ENCODE assay signal across 29 cellular contexts in genomic region chr18:67589325-67589724, GRCh38.
"Had no signal": no experiment of that assay in that cellular context is flagged by ENCODE, and none has a peak within 500 bp of the region (broad histone marks: within the 10 kb centered on the region; RNA-seq: fewer than 3 reads in every experiment).

No MANE protein-coding gene starts in this region.

- ATAC-seq: activated CD8-positive, alpha-beta T cell treated with anti-CD3 and anti-CD28 coated beads for 36 hours; activated naive CD8-positive, alpha-beta T cell treated with anti-CD3 and anti-CD28 coated beads, Interleukin-2, amount 50 U/mL, for 24 hours; naive thymus-derived CD4-positive, alpha-beta T cell; sciatic nerve; stimulated activated effector memory CD8-positive, alpha-beta T cell treated with anti-CD3 and anti-CD28 coated beads, Interleukin-12 subunit alpha, Interleukin-12 subunit beta, amount 100 ng/mL, for 72 hours had no signal

- H3K4me3 Mint-ChIP-seq: activated B cell treated with CpG ODN at 0.5 μM for 24 hours; activated CD8-positive, alpha-beta T cell treated with anti-CD3 and anti-CD28 coated beads for 36 hours; activated naive CD4-positive, alpha-beta T cell treated with anti-CD3 and anti-CD28 coated beads, Interleukin-2, amount 50 U/mL, for 24 hours; activated naive CD8-positive, alpha-beta T cell treated with anti-CD3 and anti-CD28 coated beads, Interleukin-2, amount 50 U/mL, for 24 hours; immature natural killer cell; naive thymus-derived CD4-positive, alpha-beta T cell; stimulated activated effector memory CD8-positive, alpha-beta T cell treated with anti-CD3 and anti-CD28 coated beads, Interleukin-12 subunit alpha, Interleukin-12 subunit beta, amount 100 ng/mL, for 72 hours; stimulated activated naive CD8-positive, alpha-beta T cell treated with anti-CD3 and anti-CD28 coated beads, Interleukin-15, Interleukin-2, amounts not matched to agents 100 ng/mL and 50 ng/mL, for 24 hours; type B pancreatic cell had no signal

- H3K4me1 Mint-ChIP-seq: activated B cell treated with CpG ODN at 0.5 μM for 24 hours; activated naive CD4-positive, alpha-beta T cell treated with anti-CD3 and anti-CD28 coated beads, Interleukin-2, amount 50 U/mL, for 24 hours; activated naive CD8-positive, alpha-beta T cell treated with anti-CD3 and anti-CD28 coated beads, Interleukin-2, amount 50 U/mL, for 24 hours; immature natural killer cell; naive thymus-derived CD4-positive, alpha-beta T cell; stimulated activated effector memory CD8-positive, alpha-beta T cell treated with anti-CD3 and anti-CD28 coated beads, Interleukin-12 subunit alpha, Interleukin-12 subunit beta, amount 100 ng/mL, for 72 hours had no signal

- DNase-seq: activated B cell treated with CpG ODN at 0.5 μM for 24 hours; activated CD4-positive, alpha-beta T cell treated with anti-CD3 and anti-CD28 coated beads, Interleukin-2, amount 50 U/mL, for 1 hour; activated CD8-positive, alpha-beta T cell treated with anti-CD3 and anti-CD28 coated beads for 36 hours; activated naive CD8-positive, alpha-beta T cell treated with anti-CD3 and anti-CD28 coated beads, Interleukin-2, amount 50 U/mL, for 24 hours; activated T-cell treated with anti-CD3 and anti-CD28 coated beads, Interleukin-2, amount 50 U/mL, for 48 hours; amygdala; cerebellar nuclear complex; colonic mucosa; dorsolateral prefrontal cortex; effector memory CD4-positive, alpha-beta T cell; head of caudate nucleus; hippocampal formation; immature natural killer cell; midbrain; naive thymus-derived CD4-positive, alpha-beta T cell; ovary; stimulated activated CD4-positive, alpha-beta T cell treated with anti-CD3 and anti-CD28 coated beads, Interleukin-12 subunit alpha, Interleukin-12 subunit beta, amount 100 ng/mL, for 4 hours; stimulated activated CD4-positive, alpha-beta T cell treated with anti-CD3 and anti-CD28 coated beads, Interleukin-4, amount 100 ng/mL, for 24 hours; substantia nigra; T-helper 2 cell; uterus had no signal

- H3K9me3 ChIP-seq: colonic mucosa, ovary, uterus had no signal

- H3K4me3 ChIP-seq: colonic mucosa, dorsolateral prefrontal cortex, ovary, skin epidermis, uterus had no signal

- H3K4me1 ChIP-seq: colonic mucosa, uterus had no signal

- H3K27me3 ChIP-seq: colonic mucosa, dorsolateral prefrontal cortex, ovary, uterus had no signal

- H3K27me3 Mint-ChIP-seq: activated B cell treated with CpG ODN at 0.5 μM for 24 hours; activated CD8-positive, alpha-beta T cell treated with anti-CD3 and anti-CD28 coated beads for 36 hours; activated naive CD4-positive, alpha-beta T cell treated with anti-CD3 and anti-CD28 coated beads, Interleukin-2, amount 50 U/mL, for 24 hours; activated naive CD8-positive, alpha-beta T cell treated with anti-CD3 and anti-CD28 coated beads, Interleukin-2, amount 50 U/mL, for 24 hours; progenitor cell of endocrine pancreas had no signal

- H3K27ac ChIP-seq: colonic mucosa, dorsolateral prefrontal cortex, ovary, skin epidermis, uterus had no signal

- H3K36me3 ChIP-seq: colonic mucosa, ovary, uterus had no signal

- H3K9me3 Mint-ChIP-seq: activated CD8-positive, alpha-beta T cell treated with anti-CD3 and anti-CD28 coated beads for 36 hours; activated naive CD4-positive, alpha-beta T cell treated with anti-CD3 and anti-CD28 coated beads, Interleukin-2, amount 50 U/mL, for 24 hours; activated naive CD8-positive, alpha-beta T cell treated with anti-CD3 and anti-CD28 coated beads, Interleukin-2, amount 50 U/mL, for 24 hours; activated T-helper 2 cell treated with anti-CD3 and anti-CD28 coated beads, Interferon-gamma antibody, Interleukin-2, Interleukin-4, amounts not matched to agents 10 μg/mL and 5 μg/mL and 100 μg/mL, durations not matched to agents 14 hours and 24 hours and 36 hours; naive thymus-derived CD4-positive, alpha-beta T cell; stimulated activated naive CD8-positive, alpha-beta T cell treated with anti-CD3 and anti-CD28 coated beads, Interleukin-15, Interleukin-2, amounts not matched to agents 100 ng/mL and 50 ng/mL, for 24 hours; type B pancreatic cell had no signal

- H3K27ac Mint-ChIP-seq: activated B cell treated with CpG ODN at 0.5 μM for 24 hours; activated CD8-positive, alpha-beta T cell treated with anti-CD3 and anti-CD28 coated beads for 36 hours; activated naive CD4-positive, alpha-beta T cell treated with anti-CD3 and anti-CD28 coated beads, Interleukin-2, amount 50 U/mL, for 24 hours; activated naive CD8-positive, alpha-beta T cell treated with anti-CD3 and anti-CD28 coated beads, Interleukin-2, amount 50 U/mL, for 24 hours; activated T-helper 2 cell treated with anti-CD3 and anti-CD28 coated beads, Interferon-gamma antibody, Interleukin-2, Interleukin-4, amounts not matched to agents 10 μg/mL and 5 μg/mL and 100 μg/mL, durations not matched to agents 14 hours and 24 hours and 36 hours; immature natural killer cell; naive thymus-derived CD4-positive, alpha-beta T cell; progenitor cell of endocrine pancreas; stimulated activated effector memory CD8-positive, alpha-beta T cell treated with anti-CD3 and anti-CD28 coated beads, Interleukin-12 subunit alpha, Interleukin-12 subunit beta, amount 100 ng/mL, for 72 hours; stimulated activated naive CD8-positive, alpha-beta T cell treated with anti-CD3 and anti-CD28 coated beads, Interleukin-15, Interleukin-2, amounts not matched to agents 100 ng/mL and 50 ng/mL, for 24 hours; type B pancreatic cell had no signal
